Comparison of ENCODE assay signal across 11 cellular contexts in the genomic region with DNA sequence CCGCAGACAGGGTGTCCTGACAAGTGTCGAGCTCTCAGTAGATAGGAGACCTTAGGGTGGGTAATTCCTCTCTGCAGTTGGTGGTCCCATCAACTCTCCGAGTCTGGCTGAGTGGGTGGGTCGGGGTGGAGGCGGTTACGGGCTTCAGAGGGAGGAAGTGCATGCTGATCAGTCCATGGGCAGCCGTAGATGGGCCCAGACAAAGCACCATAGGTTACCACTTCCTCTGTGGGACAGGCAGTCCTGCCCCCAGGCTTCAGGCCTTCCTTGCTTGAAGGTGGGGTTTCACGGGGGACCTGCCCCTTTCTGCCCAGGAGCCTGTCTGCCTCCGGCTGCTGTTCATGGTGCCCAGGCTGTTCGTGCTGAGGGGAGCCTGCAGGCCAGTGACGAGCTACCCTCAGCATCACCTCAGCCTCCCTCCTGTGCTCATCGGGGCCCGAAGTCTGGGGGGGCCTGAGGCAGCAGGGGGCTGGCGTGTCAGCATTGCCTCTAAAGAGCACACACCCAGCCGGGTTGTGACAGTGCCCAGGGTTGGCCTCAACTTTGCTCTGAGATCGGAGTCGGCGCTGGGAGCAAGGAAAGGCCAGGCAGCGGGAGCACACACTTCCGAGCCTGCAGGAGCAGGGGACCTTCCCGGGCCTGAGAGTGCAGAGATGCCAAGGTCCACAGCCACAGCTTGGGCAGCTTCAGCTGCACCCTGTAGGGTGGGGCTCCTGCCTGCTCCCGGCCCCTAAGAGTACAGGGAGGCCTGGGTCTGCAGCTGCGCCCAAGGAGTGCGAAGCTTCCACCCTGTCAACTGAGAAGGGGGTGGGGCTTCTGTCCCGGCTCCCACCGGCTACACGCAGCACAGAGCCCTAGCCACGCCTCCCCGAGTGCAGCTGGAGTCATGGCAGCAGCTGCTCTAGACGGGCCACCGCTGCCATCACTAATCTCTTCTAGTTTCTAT.
DNase-seq lines count a peak whose midpoint lies in the region; ATAC-seq and TF ChIP-seq lines count a peak whose summit lies in the region.
"Had no signal": no experiment of that assay in that cellular context is flagged by ENCODE, and none has a peak within 500 bp of the region (broad histone marks: within the 10 kb centered on the region; RNA-seq: fewer than 3 reads in every experiment).

No MANE protein-coding gene starts in this region.

- H3K27ac ChIP-seq in duodenal mucosa (ENCODE audit: low read depth, low read length) (no peak overlapping the region), neural progenitor cell (no peak overlapping the region)
- H3K27ac ChIP-seq: SJSA1 had no signal

- H3K27me3 Mint-ChIP-seq in neural progenitor cell (ENCODE audit: insufficient read depth, low read depth), result peaks cover 2% of the 10 kb centered on the region

- H3K9me3 ChIP-seq in duodenal mucosa (ENCODE audit: control insufficient read depth in 1 of 2, low read length in 2 of 2), result no peaks in the 10 kb centered on the region
- H3K9me3 ChIP-seq in neural progenitor cell (ENCODE audit: low read depth), result no peaks in the 10 kb centered on the region
- H3K9me3 ChIP-seq: Caco-2, SJSA1 had no signal

- ATAC-seq in GM18498 (IDR thresholded peaks at IDR 0.05; ENCODE audit: unreplicated experiment), result no peak

- TF ChIP-seq CTCF in neural progenitor cell (IDR thresholded peaks at IDR 0.05), result no peak

- H3K4me3 ChIP-seq in duodenal mucosa (ENCODE audit: low read depth in 1 of 2, low read length in 2 of 2), result peak overlapping the region; percentile 52 to 60
- H3K4me3 ChIP-seq in neural progenitor cell, result no peak overlapping the region
- H3K4me3 ChIP-seq: SJSA1 had no signal

- H3K4me2 ChIP-seq in neural progenitor cell, result peak overlapping the region; percentile 29

- no peak overlapping the region for H3K27ac Mint-ChIP-seq in neural progenitor cell

- H3K79me2 ChIP-seq in neural progenitor cell (ENCODE audit: low read depth), result no peaks in the 10 kb centered on the region

- H3K4me1 Mint-ChIP-seq in neural progenitor cell, result peaks cover 25% of the 10 kb centered on the region

- H3K4me1 ChIP-seq in duodenal mucosa (ENCODE audit: control insufficient read depth in 1 of 2, insufficient read depth in 2 of 2, low read length in 2 of 2) (peaks cover 8 to 12% of the 10 kb centered on the region in 2 donors), neural progenitor cell (peaks cover 4% of the 10 kb centered on the region)

- H3K27me3 ChIP-seq in duodenal mucosa (ENCODE audit: control insufficient read depth in 1 of 2, insufficient read depth in 2 of 2, low read length in 2 of 2), result no peaks in the 10 kb centered on the region
- H3K27me3 ChIP-seq in neural progenitor cell, result no peaks in the 10 kb centered on the region
- H3K27me3 ChIP-seq: SJSA1 had no signal

- H3K36me3 ChIP-seq in duodenal mucosa (ENCODE audit: control insufficient read depth in 1 of 2, insufficient read depth in 2 of 2, low read length in 2 of 2) (no peaks in the 10 kb centered on the region), neural progenitor cell (no peaks in the 10 kb centered on the region)
- H3K36me3 ChIP-seq: SJSA1 had no signal

- H3K36me3 Mint-ChIP-seq in neural progenitor cell, result peaks cover 2% of the 10 kb centered on the region

- H3K4me3 Mint-ChIP-seq in neural progenitor cell, result no peak overlapping the region

- H4K20me1 ChIP-seq in neural progenitor cell (ENCODE audit: low read depth), result no peaks in the 10 kb centered on the region

- in situ Hi-C loops in G401 (cut with HindIII; ENCODE audit: low sequenced_read_pairs), result no loop called here

- peaks cover 7% of the 10 kb centered on the region for H3K9me3 Mint-ChIP-seq in neural progenitor cell

- DNase-seq in DMS53 treated with DMSO at 0.1 percent for 48 hours (lab: John Stamatoyannopoulos, UW; ENCODE audit: unreplicated experiment) (peak; percentile 86), NCI-H187 treated with DMSO at 0.1 percent for 48 hours (lab: John Stamatoyannopoulos, UW) (peak; percentile 13), neural progenitor cell (ENCODE audit: low spot score) (peak; percentile 87), G401 (ENCODE audit: low spot score) (no peak), midbrain (lab: John Stamatoyannopoulos, UW) (no peak), CD1c-positive myeloid dendritic cell (ENCODE audit: extremely low spot score) (no peak)
- DNase-seq: effector CD4-positive, alpha-beta T cell had no signal

- H3F3A ChIP-seq in neural progenitor cell (ENCODE audit: low read depth), result no peaks in the 10 kb centered on the region

- H2AFZ ChIP-seq in neural progenitor cell (replicated peaks), result no peak overlapping the region

- no peak overlapping the region for H3K9ac ChIP-seq in duodenal mucosa (ENCODE audit: low read depth in 1 of 2, low read length in 2 of 2)
- H3K9ac ChIP-seq in neural progenitor cell, result no peak overlapping the region

Comparison
In these comparisons a context has a peak if more than half of its experiments do, and no peak if none do; other contexts are left out.
1. DNase-seq: peak in DMS53 treated with DMSO at 0.1 percent for 48 hours (single experiment), NCI-H187 treated with DMSO at 0.1 percent for 48 hours (single experiment) and neural progenitor cell (single experiment); none in G401 (single experiment), midbrain (single experiment) and CD1c-positive myeloid dendritic cell (single experiment).